10 cellular contexts compared by ENCODE assay signal in the genomic region with DNA sequence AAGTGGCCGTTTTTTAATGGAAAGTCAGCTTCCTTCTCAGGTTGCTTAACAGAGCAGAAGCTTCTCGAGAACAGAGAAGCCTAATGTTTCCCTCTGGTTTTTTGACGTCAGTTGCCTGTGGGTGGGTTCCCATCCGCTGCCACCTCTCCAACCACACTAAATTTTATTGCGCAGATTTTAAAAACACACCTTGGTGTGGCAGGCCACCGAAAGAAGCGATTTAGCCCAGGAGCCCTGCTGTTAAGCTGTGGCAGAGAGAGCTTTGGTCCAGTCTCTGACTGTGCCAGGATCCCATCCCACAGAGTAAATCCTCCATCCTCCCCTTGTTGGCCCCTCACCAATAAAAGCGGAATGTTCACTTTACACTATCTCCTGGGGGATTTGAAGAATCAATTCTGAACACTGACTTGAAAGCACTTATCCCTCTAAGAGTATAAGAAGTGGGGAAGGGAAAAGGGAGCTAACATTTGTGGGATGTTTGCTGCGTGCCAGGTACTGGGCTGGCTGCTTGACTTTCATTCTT.
A peak's percentile ranks its signal among the peaks of the same experiment; 100 is the strongest.
DNase-seq lines count a peak whose midpoint lies in the region; ATAC-seq and TF ChIP-seq lines count a peak whose summit lies in the region.
"Had no signal": no experiment of that assay in that cellular context is flagged by ENCODE, and none has a peak within 500 bp of the region (broad histone marks: within the 10 kb centered on the region; RNA-seq: fewer than 3 reads in every experiment).

No MANE protein-coding gene starts in this region.

- no peaks in the 10 kb centered on the region for H3K9me3 Mint-ChIP-seq in CD4-positive, alpha-beta T cell
- H3K9me3 Mint-ChIP-seq: central memory CD8-positive, alpha-beta T cell had no signal

- CTCF ChIA-PET in RWPE1 (lab: Yijun Ruan, JAX), result interaction anchor here (1.4 kb wide), 1 partner anchor 10 kb away, joined by 4 read pairs; no protein-coding TSS in a partner anchor
- CTCF ChIA-PET in CD4-positive, alpha-beta T cell (lab: Charles Lee), result no interaction called here

- DNase-seq in RWPE1 (ENCODE audit: low spot score) (no peak), transverse colon (no peak), NCI-H146 treated with DMSO at 0.1 percent for 48 hours (lab: John Stamatoyannopoulos, UW; ENCODE audit: unreplicated experiment) (no peak)
- DNase-seq in CD4-positive, alpha-beta T cell, result no peak
- DNase-seq: mucosa of descending colon, NCI-H1436 treated with DMSO at 0.1 percent for 48 hours had no signal

- no peak overlapping the region for H3K27ac Mint-ChIP-seq in CD4-positive, alpha-beta T cell

- intact Hi-C loops in transverse colon (cut with DNase I; ENCODE audit: low total_unique reads), result no loop called here
- intact Hi-C loops in CD4-positive, alpha-beta T cell (cut with DNase I, micrococcal nuclease), result no loop called here

- H3K27me3 Mint-ChIP-seq in CD4-positive, alpha-beta T cell, result no peaks in the 10 kb centered on the region
- H3K27me3 Mint-ChIP-seq: central memory CD8-positive, alpha-beta T cell had no signal

- 67 to 70% methylated on average over 7 to 9 of the region's 9 CpGs for WGBS in transverse colon (ENCODE audit: low coverage in 1 of 2), 2 donors

- H3K27ac ChIP-seq in RWPE1, result peak overlapping the region; percentile 12; the same call in 1 of the 2 replicates
- peak overlapping the region; percentile 43 to 58 (median 48) for H3K27ac ChIP-seq in transverse colon
- H3K27ac ChIP-seq in CD4-positive, alpha-beta T cell (ENCODE audit: low read depth, low read length), result no peak overlapping the region

- H3K27me3 ChIP-seq in endocrine pancreas (ENCODE audit: control insufficient read depth, insufficient read depth, low read length) (no peaks in the 10 kb centered on the region), mucosa of stomach (ENCODE audit: control insufficient read depth, insufficient read depth, low read length) (no peaks in the 10 kb centered on the region), transverse colon (no peaks in the 10 kb centered on the region)
- no peaks in the 10 kb centered on the region for H3K27me3 ChIP-seq in CD4-positive, alpha-beta T cell (ENCODE audit: control insufficient read depth, insufficient read depth, low read length)

- H3K9me3 ChIP-seq in endocrine pancreas (ENCODE audit: control insufficient read depth, low read length) (no peaks in the 10 kb centered on the region), mucosa of stomach (ENCODE audit: control insufficient read depth, low read length) (no peaks in the 10 kb centered on the region), transverse colon (no peaks in the 10 kb centered on the region)
- H3K9me3 ChIP-seq in CD4-positive, alpha-beta T cell (ENCODE audit: control insufficient read depth, low read length), result no peaks in the 10 kb centered on the region
- H3K9me3 ChIP-seq: mucosa of descending colon had no signal

- POLR2A ChIA-PET in RWPE1 (lab: Yijun Ruan, JAX; ENCODE audit: low non-redundant PET), result interaction anchor here (0.5 kb wide), 1 partner anchor 59 kb away, joined by 7 read pairs; no protein-coding TSS in a partner anchor
- POLR2A ChIA-PET in CD4-positive, alpha-beta T cell (lab: Charles Lee), result no interaction called here

- H3K4me1 Mint-ChIP-seq in CD4-positive, alpha-beta T cell (ENCODE audit: low read depth), result no peaks in the 10 kb centered on the region

- no peaks in the 10 kb centered on the region for H3K36me3 ChIP-seq in endocrine pancreas (ENCODE audit: control insufficient read depth, insufficient read depth, low read length)
- H3K36me3 ChIP-seq in mucosa of stomach (ENCODE audit: control insufficient read depth, insufficient read depth, low read length), result no peaks in the 10 kb centered on the region
- H3K36me3 ChIP-seq in transverse colon, result no peaks in the 10 kb centered on the region

- H3K4me3 ChIP-seq in endocrine pancreas (ENCODE audit: control insufficient read depth, insufficient read depth, low read length), result peak overlapping the region; percentile 28
- H3K4me3 ChIP-seq in mucosa of stomach (ENCODE audit: low read length), result no peak overlapping the region
- no peak overlapping the region for H3K4me3 ChIP-seq in transverse colon
- H3K4me3 ChIP-seq: mucosa of descending colon had no signal

- no peaks in the 10 kb centered on the region for H3K36me3 Mint-ChIP-seq in CD4-positive, alpha-beta T cell (ENCODE audit: low read depth)

- no peak for TF ChIP-seq EP300 in transverse colon (IDR thresholded peaks at IDR 0.05; ENCODE audit: low read depth)

- no peak for TF ChIP-seq POLR2A in transverse colon (IDR thresholded peaks at IDR 0.05)

- H3K9ac ChIP-seq in endocrine pancreas (ENCODE audit: control insufficient read depth, insufficient read depth, low read length) (peak overlapping the region; percentile 58), mucosa of stomach (ENCODE audit: low read length) (peak overlapping the region; percentile 69)

- ATAC-seq in GM21737 (IDR thresholded peaks at IDR 0.05; ENCODE audit: unreplicated experiment), result no peak
- no peak for ATAC-seq in CD4-positive, alpha-beta T cell (ENCODE audit: poor library complexity)
- ATAC-seq: mucosa of descending colon had no signal

- no peak overlapping the region for H3K4me3 Mint-ChIP-seq in CD4-positive, alpha-beta T cell
- H3K4me3 Mint-ChIP-seq: central memory CD8-positive, alpha-beta T cell had no signal

- in situ Hi-C loops in transverse colon (cut with MboI; ENCODE audit: low pct_ligation_motif_present in 1 of 4, low pct_unique_long_range_greater_than_20kb in 1 of 4, low sequenced_read_pairs in 3 of 4), result no loop called here

- peaks cover 17% of the 10 kb centered on the region for H3K4me1 ChIP-seq in endocrine pancreas (ENCODE audit: control insufficient read depth, insufficient read depth, low read length)
- peaks cover 47% of the 10 kb centered on the region for H3K4me1 ChIP-seq in mucosa of stomach (ENCODE audit: control insufficient read depth, insufficient read depth, low read length)
- peaks cover 0 to 19% (median 7%) of the 10 kb centered on the region in 4 donors for H3K4me1 ChIP-seq in transverse colon

- TF ChIP-seq CTCF in RWPE1 (conservative IDR thresholded peaks at IDR 0.05; ENCODE audit: low read depth), result no peak
- TF ChIP-seq CTCF in transverse colon (IDR thresholded peaks at IDR 0.05), result no peak
- no peak for TF ChIP-seq CTCF in CD4-positive, alpha-beta T cell (IDR thresholded peaks at IDR 0.05)
